In the genomic region with DNA sequence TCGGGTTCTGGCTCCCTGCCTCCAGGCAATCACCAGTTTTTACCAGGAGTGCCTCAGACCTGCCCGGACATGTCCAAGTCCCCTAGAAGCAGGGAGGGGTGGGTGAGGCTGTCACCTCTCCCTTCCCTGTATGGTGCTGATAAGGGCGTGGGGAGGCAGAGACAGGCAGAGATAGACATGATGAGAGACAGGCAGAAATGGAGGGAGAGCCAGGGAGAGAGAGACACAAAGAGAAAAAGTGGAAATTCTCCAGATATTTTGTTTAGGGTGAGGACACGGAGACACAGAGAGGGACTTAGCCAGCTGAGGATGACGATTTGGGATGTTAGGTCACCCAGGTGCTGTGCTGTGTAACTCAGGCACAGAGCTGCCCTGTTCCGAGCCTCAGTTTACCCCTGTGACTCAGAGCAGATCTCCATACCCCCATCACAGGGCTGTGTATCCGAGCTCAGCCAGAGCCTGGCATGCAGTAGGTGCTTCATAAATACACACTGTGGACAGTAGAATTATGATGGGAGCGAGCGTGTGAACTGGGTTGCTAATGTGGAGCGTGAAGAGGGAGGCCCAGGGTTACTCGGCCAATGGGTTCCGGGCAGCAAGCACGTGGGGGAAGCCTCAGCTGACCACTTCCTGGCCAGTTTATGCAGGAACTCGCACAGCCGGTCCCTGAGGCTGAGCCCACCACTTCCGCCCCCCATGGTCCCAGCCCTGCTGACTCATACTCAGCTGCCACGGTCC, we compare ENCODE assay signal across 1 cellular context.
TF ChIP-seq lines count a peak whose summit lies in the region.

No MANE protein-coding gene starts in this region.

TF ChIP-seq in GM12878, 131 proteins besides CTCF, POLR2A, EP300 and RAD21 (continues in another document):
- TF ChIP-seq ZNF687 (IDR thresholded peaks at IDR 0.05) (peak; percentile 97), POU2F2 (IDR thresholded peaks at IDR 0.05; ENCODE audit: borderline replicate concordance, low read depth, low read length) (peak; percentile 86), YY1 (IDR thresholded peaks at IDR 0.05; ENCODE audit: low read depth, low read length) (peak; percentile 44; the same call in 1 of the 2 replicates), ETV6 (conservative IDR thresholded peaks at IDR 0.05 in 1 of 2, IDR thresholded peaks at IDR 0.05 in 1 of 2; ENCODE audit: borderline replicate concordance in 1 of 2, low read depth in 1 of 2) (peak in 1 of 2 experiments; percentile 91; a peak in 2 of 4 replicates), TAF1 (IDR thresholded peaks at IDR 0.05; ENCODE audit: borderline replicate concordance, low read depth, low read length) (peak; percentile 37; the same call in 1 of the 2 replicates), EGR1 (IDR thresholded peaks at IDR 0.05; ENCODE audit: borderline replicate concordance in 1 of 2, low read depth in 2 of 2, low read length in 2 of 2) (peak in 1 of 2 experiments; percentile 78; a peak in 1 of 3 replicates), PAX5 (IDR thresholded peaks at IDR 0.05; ENCODE audit: borderline replicate concordance, low read depth, low read length) (peak; percentile 92), BCL11A (IDR thresholded peaks at IDR 0.05; ENCODE audit: low read depth, low read length) (peak; percentile 39; the same call in 1 of the 2 replicates), NKRF (conservative IDR thresholded peaks at IDR 0.05) (peak; percentile 45), JUND (IDR thresholded peaks at IDR 0.05; ENCODE audit: low read depth, low read length) (peak; percentile 62; the same call in 1 of the 2 replicates), ASH2L (IDR thresholded peaks at IDR 0.05; ENCODE audit: borderline replicate concordance, low read depth) (no peak), GATAD2B (conservative IDR thresholded peaks at IDR 0.05; ENCODE audit: low read depth) (0 out of 2 replicates have a peak, but pooled peaks have one; percentile 82), FOXM1 (IDR thresholded peaks at IDR 0.05; ENCODE audit: low read depth, low read length) (peak; percentile 4; the same call in 1 of the 2 replicates), JUNB (IDR thresholded peaks at IDR 0.05) (peak; percentile 59), ELK1 (IDR thresholded peaks at IDR 0.05; ENCODE audit: low read depth, low read length) (peak; percentile 85), TCF12 (IDR thresholded peaks at IDR 0.05; ENCODE audit: low read depth, low read length) (peak; percentile 95), USF2 (IDR thresholded peaks at IDR 0.05; ENCODE audit: borderline replicate concordance, low read depth, low read length) (peak; percentile 92), CBFB (IDR thresholded peaks at IDR 0.05; ENCODE audit: low read depth) (peak; percentile 85), CEBPZ (IDR thresholded peaks at IDR 0.05; ENCODE audit: low read depth, low read length) (no peak), FOS (IDR thresholded peaks at IDR 0.05; ENCODE audit: borderline replicate concordance, extremely low read depth, insufficient read length) (no peak), NR2F1 (conservative IDR thresholded peaks at IDR 0.05) (no peak), TCF3 (IDR thresholded peaks at IDR 0.05; ENCODE audit: borderline replicate concordance, insufficient read depth, low read depth, low read length) (peak; percentile 62; the same call in 1 of the 2 replicates), NFYA (IDR thresholded peaks at IDR 0.05; ENCODE audit: borderline replicate concordance, low read depth, low read length) (no peak), LARP7 (IDR thresholded peaks at IDR 0.05) (0 out of 2 replicates have a peak, but pooled peaks have one; percentile 26)
- TF ChIP-seq, protein P1, sequence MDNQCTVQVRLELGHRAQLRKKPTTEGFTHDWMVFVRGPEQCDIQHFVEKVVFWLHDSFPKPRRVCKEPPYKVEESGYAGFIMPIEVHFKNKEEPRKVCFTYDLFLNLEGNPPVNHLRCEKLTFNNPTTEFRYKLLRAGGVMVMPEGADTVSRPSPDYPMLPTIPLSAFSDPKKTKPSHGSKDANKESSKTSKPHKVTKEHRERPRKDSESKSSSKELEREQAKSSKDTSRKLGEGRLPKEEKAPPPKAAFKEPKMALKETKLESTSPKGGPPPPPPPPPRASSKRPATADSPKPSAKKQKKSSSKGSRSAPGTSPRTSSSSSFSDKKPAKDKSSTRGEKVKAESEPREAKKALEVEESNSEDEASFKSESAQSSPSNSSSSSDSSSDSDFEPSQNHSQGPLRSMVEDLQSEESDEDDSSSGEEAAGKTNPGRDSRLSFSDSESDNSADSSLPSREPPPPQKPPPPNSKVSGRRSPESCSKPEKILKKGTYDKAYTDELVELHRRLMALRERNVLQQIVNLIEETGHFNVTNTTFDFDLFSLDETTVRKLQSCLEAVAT (IDR thresholded peaks at IDR 0.05), result peak; percentile 28; the same call in 1 of the 2 replicates
- TF ChIP-seq, protein P2, sequence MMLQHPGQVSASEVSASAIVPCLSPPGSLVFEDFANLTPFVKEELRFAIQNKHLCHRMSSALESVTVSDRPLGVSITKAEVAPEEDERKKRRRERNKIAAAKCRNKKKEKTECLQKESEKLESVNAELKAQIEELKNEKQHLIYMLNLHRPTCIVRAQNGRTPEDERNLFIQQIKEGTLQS (IDR thresholded peaks at IDR 0.05; ENCODE audit: borderline replicate concordance, extremely low read depth, low read depth, low read length), result peak; percentile 79; the same call in 1 of the 2 replicates
- TF ChIP-seq, protein P3, sequence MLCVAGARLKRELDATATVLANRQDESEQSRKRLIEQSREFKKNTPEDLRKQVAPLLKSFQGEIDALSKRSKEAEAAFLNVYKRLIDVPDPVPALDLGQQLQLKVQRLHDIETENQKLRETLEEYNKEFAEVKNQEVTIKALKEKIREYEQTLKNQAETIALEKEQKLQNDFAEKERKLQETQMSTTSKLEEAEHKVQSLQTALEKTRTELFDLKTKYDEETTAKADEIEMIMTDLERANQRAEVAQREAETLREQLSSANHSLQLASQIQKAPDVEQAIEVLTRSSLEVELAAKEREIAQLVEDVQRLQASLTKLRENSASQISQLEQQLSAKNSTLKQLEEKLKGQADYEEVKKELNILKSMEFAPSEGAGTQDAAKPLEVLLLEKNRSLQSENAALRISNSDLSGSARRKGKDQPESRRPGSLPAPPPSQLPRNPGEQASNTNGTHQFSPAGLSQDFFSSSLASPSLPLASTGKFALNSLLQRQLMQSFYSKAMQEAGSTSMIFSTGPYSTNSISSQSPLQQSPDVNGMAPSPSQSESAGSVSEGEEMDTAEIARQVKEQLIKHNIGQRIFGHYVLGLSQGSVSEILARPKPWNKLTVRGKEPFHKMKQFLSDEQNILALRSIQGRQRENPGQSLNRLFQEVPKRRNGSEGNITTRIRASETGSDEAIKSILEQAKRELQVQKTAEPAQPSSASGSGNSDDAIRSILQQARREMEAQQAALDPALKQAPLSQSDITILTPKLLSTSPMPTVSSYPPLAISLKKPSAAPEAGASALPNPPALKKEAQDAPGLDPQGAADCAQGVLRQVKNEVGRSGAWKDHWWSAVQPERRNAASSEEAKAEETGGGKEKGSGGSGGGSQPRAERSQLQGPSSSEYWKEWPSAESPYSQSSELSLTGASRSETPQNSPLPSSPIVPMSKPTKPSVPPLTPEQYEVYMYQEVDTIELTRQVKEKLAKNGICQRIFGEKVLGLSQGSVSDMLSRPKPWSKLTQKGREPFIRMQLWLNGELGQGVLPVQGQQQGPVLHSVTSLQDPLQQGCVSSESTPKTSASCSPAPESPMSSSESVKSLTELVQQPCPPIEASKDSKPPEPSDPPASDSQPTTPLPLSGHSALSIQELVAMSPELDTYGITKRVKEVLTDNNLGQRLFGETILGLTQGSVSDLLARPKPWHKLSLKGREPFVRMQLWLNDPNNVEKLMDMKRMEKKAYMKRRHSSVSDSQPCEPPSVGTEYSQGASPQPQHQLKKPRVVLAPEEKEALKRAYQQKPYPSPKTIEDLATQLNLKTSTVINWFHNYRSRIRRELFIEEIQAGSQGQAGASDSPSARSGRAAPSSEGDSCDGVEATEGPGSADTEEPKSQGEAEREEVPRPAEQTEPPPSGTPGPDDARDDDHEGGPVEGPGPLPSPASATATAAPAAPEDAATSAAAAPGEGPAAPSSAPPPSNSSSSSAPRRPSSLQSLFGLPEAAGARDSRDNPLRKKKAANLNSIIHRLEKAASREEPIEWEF (IDR thresholded peaks at IDR 0.05; ENCODE audit: insufficient replicate concordance, low read depth, low read length), result peak; percentile 69
- TF ChIP-seq, protein P4, sequence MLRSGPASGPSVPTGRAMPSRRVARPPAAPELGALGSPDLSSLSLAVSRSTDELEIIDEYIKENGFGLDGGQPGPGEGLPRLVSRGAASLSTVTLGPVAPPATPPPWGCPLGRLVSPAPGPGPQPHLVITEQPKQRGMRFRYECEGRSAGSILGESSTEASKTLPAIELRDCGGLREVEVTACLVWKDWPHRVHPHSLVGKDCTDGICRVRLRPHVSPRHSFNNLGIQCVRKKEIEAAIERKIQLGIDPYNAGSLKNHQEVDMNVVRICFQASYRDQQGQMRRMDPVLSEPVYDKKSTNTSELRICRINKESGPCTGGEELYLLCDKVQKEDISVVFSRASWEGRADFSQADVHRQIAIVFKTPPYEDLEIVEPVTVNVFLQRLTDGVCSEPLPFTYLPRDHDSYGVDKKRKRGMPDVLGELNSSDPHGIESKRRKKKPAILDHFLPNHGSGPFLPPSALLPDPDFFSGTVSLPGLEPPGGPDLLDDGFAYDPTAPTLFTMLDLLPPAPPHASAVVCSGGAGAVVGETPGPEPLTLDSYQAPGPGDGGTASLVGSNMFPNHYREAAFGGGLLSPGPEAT (IDR thresholded peaks at IDR 0.05; ENCODE audit: low read depth), result 0 out of 2 replicates have a peak, but pooled peaks have one; percentile 11
